ENCODE assay signal across 13 cellular contexts in the genomic region with DNA sequence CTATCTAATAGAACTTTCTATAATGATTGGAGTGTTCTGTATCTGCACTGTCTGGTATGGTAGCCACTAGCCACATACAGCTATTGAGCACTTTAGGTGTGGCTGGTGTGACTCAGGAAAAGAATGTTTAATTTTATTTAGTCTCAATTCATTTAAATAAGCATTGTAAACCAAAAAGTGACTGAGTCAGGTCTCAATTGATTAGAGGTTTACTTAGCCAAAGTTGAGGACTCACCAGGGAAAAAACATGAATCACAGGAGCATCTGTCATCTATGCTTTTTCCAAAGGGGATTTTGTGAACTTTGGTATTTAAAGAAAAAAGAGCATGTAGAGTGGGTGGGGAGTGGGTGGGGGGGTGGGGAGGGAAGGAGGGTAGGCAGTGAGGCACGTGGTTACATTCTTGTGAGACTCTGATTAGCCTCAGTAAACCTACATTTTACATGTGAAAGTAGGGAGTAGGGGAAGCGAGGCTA.
DNase-seq lines count a peak whose midpoint lies in the region; ATAC-seq and TF ChIP-seq lines count a peak whose summit lies in the region.
"Had no signal": no experiment of that assay in that cellular context is flagged by ENCODE, and none has a peak within 500 bp of the region (broad histone marks: within the 10 kb centered on the region; RNA-seq: fewer than 3 reads in every experiment).

No MANE protein-coding gene starts in this region.

- no peak overlapping the region for H3K4me3 ChIP-seq in Panc1 (ENCODE audit: low read depth in 2 of 2, low read length in 2 of 2)
- H3K4me3 ChIP-seq: vagina had no signal

- no peaks in the 10 kb centered on the region; the same call in 1 of the 2 replicates for H3K4me1 ChIP-seq in Panc1 (ENCODE audit: control insufficient read depth, insufficient read depth, low read length)

- POLR2A ChIA-PET in Panc1 (lab: Charles Lee): interaction anchor here (0.6 kb wide), 1 partner anchor 1723 kb away, joined by 3 read pairs; no protein-coding TSS in a partner anchor

- no TSS peak for BruUV-seq in Panc1 (replicated peaks; lab: Mats Ljungman, UMichigan)

- H3K27ac Mint-ChIP-seq in progenitor cell of endocrine pancreas: peak overlapping the region; percentile 86

- H3K4me1 Mint-ChIP-seq in progenitor cell of endocrine pancreas (ENCODE audit: low read depth): peaks cover 43% of the 10 kb centered on the region

- H3K27ac ChIP-seq in Panc1 (ENCODE audit: low read length) (no peak overlapping the region), epithelial cell of prostate (peak overlapping the region; percentile 87)
- H3K27ac ChIP-seq: neutrophil, vagina had no signal

- in situ Hi-C loops in Caki2 (cut with HindIII; ENCODE audit: low pct_unique_long_range_greater_than_20kb, low sequenced_read_pairs) (no loop called here), Panc1 (cut with HindIII; ENCODE audit: low pct_unique_long_range_greater_than_20kb, low sequenced_read_pairs) (no loop called here)

- H3K9me3 Mint-ChIP-seq in progenitor cell of endocrine pancreas (ENCODE audit: low read depth): peaks cover 3% of the 10 kb centered on the region

- no peaks in the 10 kb centered on the region for H3K36me3 ChIP-seq in Panc1 (ENCODE audit: control insufficient read depth, insufficient read depth, low read length)
- H3K36me3 ChIP-seq: neutrophil, vagina had no signal

- H3K27me3 Mint-ChIP-seq in progenitor cell of endocrine pancreas: no peaks in the 10 kb centered on the region

- no peaks in the 10 kb centered on the region for H3K9me3 ChIP-seq in Panc1 (ENCODE audit: control insufficient read depth, insufficient read depth, low read depth, low read length)
- H3K9me3 ChIP-seq: neutrophil, vagina had no signal

- no peak for TF ChIP-seq CTCF in Panc1 (IDR thresholded peaks at IDR 0.05)
- TF ChIP-seq CTCF in progenitor cell of endocrine pancreas (IDR thresholded peaks at IDR 0.05; ENCODE audit: unreplicated experiment): no peak

- H3K4me3 Mint-ChIP-seq in progenitor cell of endocrine pancreas (ENCODE audit: low read depth): no peak overlapping the region

- intact Hi-C loops in Panc1 (cut with micrococcal nuclease; ENCODE audit: unreplicated experiment): no loop called here

- CTCF ChIA-PET in Panc1 (lab: Charles Lee): no interaction called here

- ATAC-seq in Panc1: 0 out of 2 replicates have a peak, but pooled peaks have one; percentile 55
- ATAC-seq in HG03457 (IDR thresholded peaks at IDR 0.05; ENCODE audit: unreplicated experiment): no peak

- no peaks in the 10 kb centered on the region for H3K27me3 ChIP-seq in Panc1 (ENCODE audit: control insufficient read depth, insufficient read depth, low read length)
- H3K27me3 ChIP-seq: neutrophil, vagina had no signal

- no peaks in the 10 kb centered on the region for H3K36me3 Mint-ChIP-seq in progenitor cell of endocrine pancreas (ENCODE audit: insufficient read depth)

- DNase-seq in Caki2 (ENCODE audit: low read depth): peak; percentile 47
- DNase-seq in Panc1 (ENCODE audit: low read depth, low spot score): no peak
- peak; percentile 45 for DNase-seq in epithelial cell of prostate (ENCODE audit: low read depth, low spot score)
- DNase-seq in progenitor cell of endocrine pancreas (ENCODE audit: low spot score, unreplicated experiment): no peak
- DNase-seq in SIG-M5 treated with dmso at 0.1 percent for 504 hours (lab: John Stamatoyannopoulos, UW; ENCODE audit: unreplicated experiment): no peak
- no peak for DNase-seq in GM19240 (ENCODE audit: insufficient read length, low spot score)
- DNase-seq in NCI-H2081 (lab: John Stamatoyannopoulos, UW): no peak
- DNase-seq: activated CD4-positive, alpha-beta T cell treated with anti-CD3 and anti-CD28 coated beads, Interleukin-2, amount 50 U/mL, for 48 hours; activated gamma-delta T cell treated with Interleukin-2 at 50 U/mL for 16 hours; T-helper 2 cell had no signal

Comparison
In these comparisons a context has a peak if more than half of its experiments do, and no peak if none do; other contexts are left out.
1. DNase-seq: peak in Caki2 (single experiment) and epithelial cell of prostate (single experiment); none in Panc1 (single experiment), progenitor cell of endocrine pancreas (single experiment), SIG-M5 treated with dmso at 0.1 percent for 504 hours (single experiment), GM19240 (single experiment) and NCI-H2081 (0 of 2).